Comparison of ENCODE assay signal across 1 cellular context in genomic region chr22:25623851-25624250, GRCh38.
A peak's percentile ranks its signal among the peaks of the same experiment; 100 is the strongest.
TF ChIP-seq lines count a peak whose summit lies in the region.

No MANE protein-coding gene starts in this region.

TF ChIP-seq in GM12878, 131 proteins besides CTCF, POLR2A, EP300 and RAD21:
- TF ChIP-seq POU2F2 (IDR thresholded peaks at IDR 0.05; ENCODE audit: borderline replicate concordance, low read depth, low read length) (0 out of 3 replicates have a peak, but pooled peaks have one; percentile 1), SMARCA5 (IDR thresholded peaks at IDR 0.05) (no peak)
TF ChIP-seq in GM12878: peak in this region for 1.
